ENCODE assay signal across 8 cellular contexts in genomic region chr16:30628628-30629342, GRCh38. TPM values are rescaled to one million over a fixed set of nuclear protein-coding genes. Genes with fewer than 3 reads are reported as not detected.
DNase-seq lines count a peak whose midpoint lies in the region; ATAC-seq and TF ChIP-seq lines count a peak whose summit lies in the region.

No MANE protein-coding gene starts in this region.

- TF ChIP-seq CTCF in AG09319 (IDR thresholded peaks at IDR 0.05; ENCODE audit: low read depth, low read length), result peak; percentile 95
- TF ChIP-seq CTCF in WERI-Rb-1 (IDR thresholded peaks at IDR 0.05; ENCODE audit: low read depth, low read length), result peak; percentile 87
- peak; percentile 73 to 89 (median 86) for TF ChIP-seq CTCF in breast epithelium (IDR thresholded peaks at IDR 0.05)

- H3K27ac ChIP-seq in WERI-Rb-1 (no peak overlapping the region), breast epithelium (peak overlapping the region; percentile 48 to 57)

- intact Hi-C loops in breast epithelium (cut with DNase I; ENCODE audit: low total_unique reads), result loop anchor here (10.0 kb wide), 1 partner anchor 84 kb away; no protein-coding TSS in a partner anchor
- intact Hi-C loops in left colon (cut with DNase I, micrococcal nuclease), result loop anchor here in 1 of 2 donors (5.0 kb wide), 1 partner anchor 196 kb away; the partner anchor contains the start of gene DCTPP1

- no peaks in the 10 kb centered on the region for H3K36me3 ChIP-seq in WERI-Rb-1
- no peaks in the 10 kb centered on the region for H3K36me3 ChIP-seq in breast epithelium

- peaks cover 5% of the 10 kb centered on the region for H3K9me3 ChIP-seq in WERI-Rb-1 (ENCODE audit: severe bottlenecking)
- H3K9me3 ChIP-seq in breast epithelium, result no peaks in the 10 kb centered on the region

- H3K4me3 ChIP-seq in WERI-Rb-1 (ENCODE audit: low read depth, low read length), result no peak overlapping the region
- H3K4me3 ChIP-seq in breast epithelium, result peak overlapping the region in 2 of 3 donors; percentile 38 to 58

- DNase-seq in AG09319 (ENCODE audit: extremely low read depth, low read depth) (peak; percentile 43), NCI-H2196 (lab: John Stamatoyannopoulos, UW; ENCODE audit: unreplicated experiment) (peak; percentile 83), WERI-Rb-1 (peak; percentile 86), breast epithelium (ENCODE audit: low spot score in 2 of 2) (peak; percentile 68 to 89), left colon (peak; percentile 76 to 94)
- peak; percentile 89 to 91 for DNase-seq in stimulated activated CD4-positive, alpha-beta T cell treated with anti-CD3 and anti-CD28 coated beads, Interleukin-1b, Interleukin-23, amount 100 ng/mL, for 4 hours (ENCODE audit: low read depth in 2 of 2)

- H3K27me3 ChIP-seq in WERI-Rb-1 (ENCODE audit: insufficient read depth, low read depth, severe bottlenecking), result no peaks in the 10 kb centered on the region
- no peaks in the 10 kb centered on the region for H3K27me3 ChIP-seq in breast epithelium

- ATAC-seq in GM21737 (IDR thresholded peaks at IDR 0.05; ENCODE audit: unreplicated experiment) (peak; percentile 66), left colon (peak; percentile 95), GM19351 (IDR thresholded peaks at IDR 0.05; ENCODE audit: unreplicated experiment) (no peak)

- H3K4me1 ChIP-seq in breast epithelium, result no peaks in the 10 kb centered on the region

- no peak for TF ChIP-seq POLR2A in breast epithelium (IDR thresholded peaks at IDR 0.05)

RNA-seq across cellular contexts. Expression of gene ZNF689, which starts 18.6 kb away (rescaled TPM):
- 10 to 100 TPM in 2 of 3 donors, 1 to 10 TPM in 1; 7.0 to 15.4 (median 12.8) TPM for total RNA-seq in breast epithelium
- 1 to 10 TPM; 6.8 to 6.9 TPM for total RNA-seq in left colon

RNA-seq across cellular contexts. Expression of gene PRR14, which starts 22.0 kb away (rescaled TPM):
- 10 to 100 TPM; 21.3 to 30.2 (median 26.9) TPM for total RNA-seq in breast epithelium
- total RNA-seq in left colon, result 10 to 100 TPM; 47.6 to 51.0 TPM

RNA-seq across cellular contexts. Expression of gene FBRS, which starts 29.4 kb away (rescaled TPM):
- total RNA-seq in breast epithelium (10 to 100 TPM; 13.6 to 25.2 (median 17.7) TPM), left colon (10 to 100 TPM; 71.8 to 78.8 TPM)

RNA-seq across cellular contexts. Expression of gene ZNF785, which starts 43.3 kb away (rescaled TPM):
- total RNA-seq in breast epithelium (10 to 100 TPM in 2 of 3 donors, 1 to 10 TPM in 1; 6.7 to 14.4 (median 12.0) TPM), left colon (10 to 100 TPM; 14.9 to 17.8 TPM)

RNA-seq across cellular contexts. Expression of gene ZNF688, which starts 57.3 kb away (rescaled TPM):
- total RNA-seq in breast epithelium (10 to 100 TPM; 17.4 to 18.4 (median 18.4) TPM), left colon (10 to 100 TPM; 16.6 to 24.4 TPM)
